ENCODE assay signal across 28 cellular contexts in genomic region chr1:151849871-151850270, GRCh38. TPM values are rescaled to one million over a fixed set of nuclear protein-coding genes. Genes with fewer than 3 reads are reported as not detected.
"Had no signal": no experiment of that assay in that cellular context is flagged by ENCODE, and none has a peak within 500 bp of the region (broad histone marks: within the 10 kb centered on the region; RNA-seq: fewer than 3 reads in every experiment).

No MANE protein-coding gene starts in this region.

- ATAC-seq: Panc1, Right ventricle myocardium inferior, T-cell had no signal

- H3K27ac Mint-ChIP-seq: activated naive CD8-positive, alpha-beta T cell; brain; IgD-negative memory B cell had no signal

- H3K27ac ChIP-seq: SK-N-MC, VCaP had no signal

- DNase-seq: activated CD4-positive, CD25-positive, alpha-beta regulatory T cell; activated gamma-delta T cell; activated naive CD4-positive, alpha-beta T cell treated with anti-CD3 and anti-CD28 coated beads for 36 hours; activated T-cell treated with anti-CD3 and anti-CD28 coated beads for 4 hours; amygdala; KG1; NCI-H1092; NCI-H1417; NCI-H1694; NCI-H2029; NCI-H510A treated with DMSO at 0.1 percent for 48 hours; NCI-H69; NK-92 treated with Interleukin-12 subunit alpha and Interleukin-12 subunit beta, amount 100 ng/mL, for 24 hours; OCI-M1; RPMI8226; T-cell had no signal

- H3K36me3 Mint-ChIP-seq: brain had no signal

- H3K4me1 Mint-ChIP-seq: brain had no signal

- H3K27me3 Mint-ChIP-seq: activated naive CD8-positive, alpha-beta T cell; T-cell had no signal

- H3K4me3 ChIP-seq: SK-N-MC had no signal

- H3K4me3 Mint-ChIP-seq: activated naive CD4-positive, alpha-beta T cell treated with anti-CD3 and anti-CD28 coated beads for 36 hours; activated naive CD8-positive, alpha-beta T cell; brain; IgD-negative memory B cell; T-cell had no signal

- H3K9me3 Mint-ChIP-seq: activated naive CD4-positive, alpha-beta T cell treated with anti-CD3 and anti-CD28 coated beads for 36 hours; brain; IgD-negative memory B cell; T-cell had no signal

RNA-seq across cellular contexts. Expression of gene THEM5, which starts 3.6 kb away (rescaled TPM):
- total RNA-seq: activated CD8-positive, alpha-beta memory T cell treated with anti-CD3 and anti-CD28 coated beads for 36 hours; activated naive CD4-positive, alpha-beta T cell treated with anti-CD3 and anti-CD28 coated beads for 36 hours; astrocyte; LHCN-M2; M059J; Right ventricle myocardium inferior; T-cell; T-helper 2 cell treated with Interferon-gamma antibody and Interleukin-4, amounts not matched to agents 100 ng/mL and 5 ng/mL, for 36 hours had no signal
- polyA plus RNA-seq: IgD-negative memory B cell had no signal

RNA-seq across cellular contexts. Expression of gene C2CD4D, which starts 10.3 kb away (rescaled TPM):
- total RNA-seq: LHCN-M2, M059J, Right ventricle myocardium inferior had no signal

RNA-seq across cellular contexts. Expression of gene RORC, which starts 18.3 kb away (rescaled TPM):
- total RNA-seq: astrocyte, LHCN-M2, M059J had no signal

RNA-seq across cellular contexts. Expression of gene LINGO4, which starts 44.7 kb away (rescaled TPM):
- total RNA-seq: astrocyte; LHCN-M2; M059J; T-helper 2 cell treated with Interferon-gamma antibody and Interleukin-4, amounts not matched to agents 100 ng/mL and 5 ng/mL, for 36 hours had no signal
- polyA plus RNA-seq: IgD-negative memory B cell had no signal
